In genomic region chr2:224584768-224585204, GRCh38 we compare ENCODE assay signal across 8 cellular contexts. TPM values are rescaled to one million over a fixed set of nuclear protein-coding genes. Genes with fewer than 3 reads are reported as not detected.
DNase-seq lines count a peak whose midpoint lies in the region; ATAC-seq and TF ChIP-seq lines count a peak whose summit lies in the region.

No MANE protein-coding gene starts in this region.

- no peak for TF ChIP-seq CTCF in AG04450 (IDR thresholded peaks at IDR 0.05; ENCODE audit: low read depth, low read length)
- no peak for TF ChIP-seq CTCF in Peyer's patch (IDR thresholded peaks at IDR 0.05)

- H4K8ac ChIP-seq in trophoblast cell (ENCODE audit: low read depth, low read length) = peak overlapping the region; percentile 98

- no peaks in the 10 kb centered on the region for H3K36me3 ChIP-seq in Peyer's patch
- peaks cover 0 to 12% of the 10 kb centered on the region in 2 experiments for H3K36me3 ChIP-seq in trophoblast cell (ENCODE audit: control insufficient read depth in 1 of 2, insufficient read depth in 2 of 2, low read length in 2 of 2)

- peak overlapping the region; percentile 100 for H3K18ac ChIP-seq in trophoblast cell (ENCODE audit: low read length)

- no peak for TF ChIP-seq POLR2A in Peyer's patch (IDR thresholded peaks at IDR 0.05)

- no CpG with 5 or more reads among the region's 67 CpGs for WGBS in trophoblast cell (ENCODE audit: extremely low coverage, insufficient coverage, insufficient read length)

- H3K79me2 ChIP-seq in trophoblast cell (ENCODE audit: control insufficient read depth, insufficient read depth, low read length, poor library complexity) = peaks cover 32% of the 10 kb centered on the region

- H3K4me1 ChIP-seq in Peyer's patch = peaks cover 0 to 40% (median 2%) of the 10 kb centered on the region in 4 donors
- H3K4me1 ChIP-seq in trophoblast cell (ENCODE audit: control insufficient read depth in 1 of 2, insufficient read depth in 2 of 2, low read length in 2 of 2) = peaks cover 2 to 3% of the 10 kb centered on the region in 2 experiments

- DNase-seq in AG04450 (ENCODE audit: low read depth, low spot score) (no peak), Peyer's patch (peak; percentile 59 to 79 (median 75)), activated gamma-delta T cell treated with Interleukin-2 at 50 U/mL for 16 hours (peak; percentile 60), glomerular visceral epithelial cell (ENCODE audit: extremely low spot score) (peak; percentile 44), trophoblast cell (peak; percentile 17 to 51), COLO829 (ENCODE audit: low spot score) (no peak)

- CTCF ChIA-PET in AG04450 (lab: Charles Lee) = interaction anchor here (1.0 to 1.2 kb wide), 2 partner anchors 298 to 591 kb away, joined by 3 read pairs; no protein-coding TSS in a partner anchor

- H3K9me3 ChIP-seq in AG04450 (ENCODE audit: control insufficient read depth, insufficient read depth, low read length) (no peaks in the 10 kb centered on the region), Peyer's patch (no peaks in the 10 kb centered on the region), trophoblast cell (ENCODE audit: insufficient read depth, low read depth, low read length) (no peaks in the 10 kb centered on the region)

- H4K12ac ChIP-seq in trophoblast cell (ENCODE audit: low read depth, low read length) = peak overlapping the region; percentile 97

- POLR2A ChIA-PET in AG04450 (lab: Yijun Ruan, JAX) = interaction anchor here (1.0 kb wide), 1 partner anchor 142 kb away, joined by 4 read pairs; no protein-coding TSS in a partner anchor

- H2AK5ac ChIP-seq in trophoblast cell (ENCODE audit: low read length) = peak overlapping the region; percentile 86

- H3K4me3 ChIP-seq in AG04450 (ENCODE audit: low read depth, low read length) = peak overlapping the region; percentile 91
- H3K4me3 ChIP-seq in Peyer's patch = peak overlapping the region; percentile 79 to 96 (median 84)
- peak overlapping the region; percentile 97 for H3K4me3 ChIP-seq in trophoblast cell (ENCODE audit: low read depth, low read length)

- peak overlapping the region; percentile 92 for H2BK120ac ChIP-seq in trophoblast cell (ENCODE audit: insufficient read depth, low read length, poor library complexity)

- peaks cover 8% of the 10 kb centered on the region for H3K79me1 ChIP-seq in trophoblast cell (ENCODE audit: low read length)

- H3K27ac ChIP-seq in AG04450 (ENCODE audit: low read depth, low read length) (peak overlapping the region; percentile 57), Peyer's patch (peak overlapping the region; percentile 92 to 99 (median 93)), trophoblast cell (ENCODE audit: low read depth, low read length) (peak overlapping the region; percentile 98)

- H2AFZ ChIP-seq in trophoblast cell (ENCODE audit: insufficient read depth, low read length, poor library complexity) = peak overlapping the region; percentile 19

- ATAC-seq in GM18519 (IDR thresholded peaks at IDR 0.05; ENCODE audit: low FRiP score, unreplicated experiment) (peak; percentile 27), HG03039 (IDR thresholded peaks at IDR 0.05; ENCODE audit: unreplicated experiment) (peak; percentile 26)

- H3K4ac ChIP-seq in trophoblast cell (ENCODE audit: low read depth, low read length) = peak overlapping the region; percentile 99

- no peak overlapping the region for H3K23ac ChIP-seq in trophoblast cell (ENCODE audit: low read length)

- H3K9ac ChIP-seq in trophoblast cell (ENCODE audit: low read length) = peak overlapping the region; percentile 87

- H3K14ac ChIP-seq in trophoblast cell (ENCODE audit: low read length) = peak overlapping the region; percentile 100

- no peak overlapping the region for H2BK12ac ChIP-seq in trophoblast cell (ENCODE audit: low read length)

- peak overlapping the region; percentile 96 for H4K91ac ChIP-seq in trophoblast cell (ENCODE audit: low read depth, low read length)

- peak overlapping the region; percentile 68 for H2BK5ac ChIP-seq in trophoblast cell (ENCODE audit: low read depth, low read length, poor library complexity)

- H3K27me3 ChIP-seq in AG04450 (ENCODE audit: control insufficient read depth, insufficient read depth, low read length) (no peaks in the 10 kb centered on the region), Peyer's patch (no peaks in the 10 kb centered on the region), trophoblast cell (ENCODE audit: insufficient read depth, low read length) (no peaks in the 10 kb centered on the region)

- H3K4me2 ChIP-seq in trophoblast cell (ENCODE audit: low read length) = peak overlapping the region; percentile 85

RNA-seq across cellular contexts. Expression of gene CUL3, which starts 0.4 kb away (rescaled TPM):
- 55.2 and 57.3 TPM in 2 replicates for polyA plus RNA-seq in AG04450 (2011; rRNA removed)
- polyA minus RNA-seq in AG04450 (2011; rRNA and poly(A)+ RNA removed) = 62.4 and 82.2 TPM in 2 replicates
- total RNA-seq in Peyer's patch = 10 to 100 TPM; 40.5 to 96.6 (median 77.1) TPM
- polyA plus RNA-seq in trophoblast cell (2013) = 85.4 and 86.3 TPM in 2 replicates

Comparison
In these comparisons a context has a peak if more than half of its experiments do, and no peak if none do; other contexts are left out.
1. DNase-seq: peak in Peyer's patch (3 of 3), activated gamma-delta T cell treated with Interleukin-2 at 50 U/mL for 16 hours (single experiment), glomerular visceral epithelial cell (single experiment) and trophoblast cell (2 of 2); none in AG04450 (single experiment) and COLO829 (single experiment).
2. Peak in every context shown above with its lines, with median percentiles within 50 percentile points of each other: H3K27ac ChIP-seq and H3K4me3 ChIP-seq.